Comparison of ENCODE assay signal across 12 cellular contexts in the genomic region with DNA sequence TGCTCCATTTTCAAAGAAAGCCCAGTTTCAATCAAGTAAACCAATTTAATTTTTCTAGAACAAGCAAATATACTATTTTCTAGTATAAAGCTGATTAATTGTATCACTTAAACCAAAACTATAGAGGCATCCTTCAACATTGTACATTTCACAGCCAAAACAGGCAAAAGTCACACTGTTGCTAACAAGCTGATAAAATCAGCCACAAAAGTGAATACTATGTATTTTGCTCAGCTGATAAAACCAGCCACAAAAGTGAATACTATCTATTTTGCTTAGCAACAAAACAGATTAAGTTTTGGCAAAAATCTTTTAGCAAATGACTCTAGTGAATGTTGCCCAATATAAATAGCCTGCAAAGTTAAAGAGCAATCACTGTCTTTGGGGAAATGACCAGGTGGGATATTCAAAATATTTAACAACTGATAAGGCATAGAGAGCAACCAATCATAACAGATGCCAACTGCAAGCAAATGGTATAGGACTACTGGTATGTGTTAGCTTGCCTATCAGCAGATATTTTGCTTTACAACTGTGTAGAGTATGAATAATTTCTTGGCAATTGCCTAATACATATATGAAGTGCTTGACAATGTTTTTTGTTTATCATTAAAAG. TPM values are rescaled to one million over a fixed set of nuclear protein-coding genes. Genes with fewer than 3 reads are reported as not detected.
DNase-seq lines count a peak whose midpoint lies in the region; ATAC-seq and TF ChIP-seq lines count a peak whose summit lies in the region.
"Had no signal": no experiment of that assay in that cellular context is flagged by ENCODE, and none has a peak within 500 bp of the region (broad histone marks: within the 10 kb centered on the region; RNA-seq: fewer than 3 reads in every experiment).

No MANE protein-coding gene starts in this region.

- no peak for TF ChIP-seq CTCF in tibial nerve (IDR thresholded peaks at IDR 0.05)

- CTCF ChIA-PET in activated CD4-positive, alpha-beta T cell treated with anti-CD3 and anti-CD28 coated beads for 36 hours (lab: Charles Lee) = no interaction called here
- CTCF ChIA-PET in naive thymus-derived CD4-positive, alpha-beta T cell (lab: Charles Lee) = interaction anchor here (0.5 kb wide), 1 partner anchor 469 kb away, joined by 5 read pairs; no protein-coding TSS in a partner anchor

- H3K4me3 Mint-ChIP-seq in activated CD4-positive, alpha-beta T cell treated with anti-CD3 and anti-CD28 coated beads, Interleukin-2, amount 10 ng/mL, durations not matched to agents 24 days and 14 days = peak overlapping the region; percentile 16
- H3K4me3 Mint-ChIP-seq in activated CD4-positive, alpha-beta T cell treated with anti-CD3 and anti-CD28 coated beads for 36 hours = no peak overlapping the region
- H3K4me3 Mint-ChIP-seq in naive thymus-derived CD4-positive, alpha-beta T cell = peak overlapping the region in 2 of 10 donors; percentile 59 to 63

- peak; percentile 66 for DNase-seq in activated CD4-positive, alpha-beta T cell treated with anti-CD3 and anti-CD28 coated beads, Interleukin-2, amount 10 ng/mL, durations not matched to agents 24 days and 14 days
- DNase-seq in activated CD4-positive, alpha-beta T cell treated with anti-CD3 and anti-CD28 coated beads for 36 hours = no peak
- no peak for DNase-seq in naive thymus-derived CD4-positive, alpha-beta T cell
- DNase-seq in tibial nerve (ENCODE audit: low spot score in 2 of 2) (no peak), DMS 273 treated with DMSO at 0.1 percent for 48 hours (lab: John Stamatoyannopoulos, UW) (no peak), MV-4-11 (lab: John Stamatoyannopoulos, UW) (no peak)
- DNase-seq: 8988T; NCI-H748 treated with DMSO at 0.1 percent for 48 hours; stimulated activated CD4-positive, alpha-beta T cell treated with anti-CD3 and anti-CD28 coated beads, Interleukin-4, amount 100 ng/mL, for 4 hours had no signal

- H3K4me1 ChIP-seq in naive thymus-derived CD4-positive, alpha-beta T cell (ENCODE audit: control insufficient read depth in 2 of 2, insufficient read depth in 2 of 2, low read length in 2 of 2) = peaks cover 0 to 13% of the 10 kb centered on the region in 2 donors
- no peaks in the 10 kb centered on the region for H3K4me1 ChIP-seq in tibial nerve
- H3K4me1 ChIP-seq: breast epithelium had no signal

- H3K27me3 Mint-ChIP-seq in activated CD4-positive, alpha-beta T cell treated with anti-CD3 and anti-CD28 coated beads, Interleukin-2, amount 10 ng/mL, durations not matched to agents 24 days and 14 days = no peaks in the 10 kb centered on the region
- no peaks in the 10 kb centered on the region for H3K27me3 Mint-ChIP-seq in activated CD4-positive, alpha-beta T cell treated with anti-CD3 and anti-CD28 coated beads for 36 hours
- no peaks in the 10 kb centered on the region for H3K27me3 Mint-ChIP-seq in naive thymus-derived CD4-positive, alpha-beta T cell

- H3K36me3 ChIP-seq in naive thymus-derived CD4-positive, alpha-beta T cell (ENCODE audit: control insufficient read depth in 2 of 3, insufficient read depth in 3 of 3, low read length in 3 of 3) = no peaks in the 10 kb centered on the region
- H3K36me3 ChIP-seq in tibial nerve = no peaks in the 10 kb centered on the region
- H3K36me3 ChIP-seq: breast epithelium had no signal

- H3K27ac ChIP-seq in naive thymus-derived CD4-positive, alpha-beta T cell (ENCODE audit: low read depth, low read length) = no peak overlapping the region
- no peak overlapping the region for H3K27ac ChIP-seq in tibial nerve
- H3K27ac ChIP-seq: breast epithelium had no signal

- H3K9me3 ChIP-seq in naive thymus-derived CD4-positive, alpha-beta T cell (ENCODE audit: control insufficient read depth in 2 of 3, low read length in 3 of 3) = no peaks in the 10 kb centered on the region
- no peaks in the 10 kb centered on the region for H3K9me3 ChIP-seq in tibial nerve
- H3K9me3 ChIP-seq: breast epithelium had no signal

- no peak for TF ChIP-seq POLR2A in tibial nerve (IDR thresholded peaks at IDR 0.05)

- POLR2A ChIA-PET in activated CD4-positive, alpha-beta T cell treated with anti-CD3 and anti-CD28 coated beads for 36 hours (lab: Charles Lee) = no interaction called here
- POLR2A ChIA-PET in naive thymus-derived CD4-positive, alpha-beta T cell (lab: Charles Lee) = interaction anchor here (1.6 kb wide), 1 partner anchor 43 kb away, joined by 3 read pairs; no protein-coding TSS in a partner anchor

- peaks cover 18% of the 10 kb centered on the region for H3K4me1 Mint-ChIP-seq in activated CD4-positive, alpha-beta T cell treated with anti-CD3 and anti-CD28 coated beads, Interleukin-2, amount 10 ng/mL, durations not matched to agents 24 days and 14 days
- H3K4me1 Mint-ChIP-seq in activated CD4-positive, alpha-beta T cell treated with anti-CD3 and anti-CD28 coated beads for 36 hours = peaks cover 7% of the 10 kb centered on the region
- H3K4me1 Mint-ChIP-seq in naive thymus-derived CD4-positive, alpha-beta T cell = peaks cover 0 to 37% (median 6%) of the 10 kb centered on the region in 7 donors

- no peak for ATAC-seq in activated CD4-positive, alpha-beta T cell treated with anti-CD3 and anti-CD28 coated beads for 36 hours
- ATAC-seq in GM21786 (IDR thresholded peaks at IDR 0.05; ENCODE audit: unreplicated experiment) (peak; percentile 48), HG03354 (IDR thresholded peaks at IDR 0.05; ENCODE audit: poor library complexity, severe bottlenecking, unreplicated experiment) (peak; percentile 63)
- ATAC-seq in naive thymus-derived CD4-positive, alpha-beta T cell = peak; percentile 69

- no peaks in the 10 kb centered on the region for H3K27me3 ChIP-seq in naive thymus-derived CD4-positive, alpha-beta T cell (ENCODE audit: control insufficient read depth in 2 of 2, insufficient read depth in 2 of 2, low read length in 2 of 2)
- H3K27me3 ChIP-seq in tibial nerve = no peaks in the 10 kb centered on the region
- H3K27me3 ChIP-seq: breast epithelium had no signal

- no peak overlapping the region for H3K4me3 ChIP-seq in naive thymus-derived CD4-positive, alpha-beta T cell (ENCODE audit: low read length)
- no peak overlapping the region for H3K4me3 ChIP-seq in tibial nerve
- H3K4me3 ChIP-seq: breast epithelium had no signal

- peaks cover under 1% of the 10 kb centered on the region for H3K9me3 Mint-ChIP-seq in activated CD4-positive, alpha-beta T cell treated with anti-CD3 and anti-CD28 coated beads, Interleukin-2, amount 10 ng/mL, durations not matched to agents 24 days and 14 days
- peaks cover under 1% of the 10 kb centered on the region for H3K9me3 Mint-ChIP-seq in activated CD4-positive, alpha-beta T cell treated with anti-CD3 and anti-CD28 coated beads for 36 hours (ENCODE audit: low read depth)
- H3K9me3 Mint-ChIP-seq in naive thymus-derived CD4-positive, alpha-beta T cell = peaks cover 0 to 5% (median under 1%) of the 10 kb centered on the region in 11 donors

- peak overlapping the region; percentile 55 for H3K27ac Mint-ChIP-seq in activated CD4-positive, alpha-beta T cell treated with anti-CD3 and anti-CD28 coated beads, Interleukin-2, amount 10 ng/mL, durations not matched to agents 24 days and 14 days
- H3K27ac Mint-ChIP-seq in activated CD4-positive, alpha-beta T cell treated with anti-CD3 and anti-CD28 coated beads for 36 hours = no peak overlapping the region
- H3K27ac Mint-ChIP-seq in naive thymus-derived CD4-positive, alpha-beta T cell = peak overlapping the region in 2 of 9 donors; percentile 12 to 87

- TF ChIP-seq EP300 in tibial nerve (IDR thresholded peaks at IDR 0.05) = no peak

- intact Hi-C loops in activated CD4-positive, alpha-beta T cell treated with anti-CD3 and anti-CD28 coated beads, Interleukin-2, amount 10 ng/mL, durations not matched to agents 24 days and 14 days (cut with micrococcal nuclease) = loop anchor here (2.0 kb wide), 2 partner anchors 17 to 45 kb away; no protein-coding TSS in a partner anchor
- intact Hi-C loops in activated CD4-positive, alpha-beta T cell treated with anti-CD3 and anti-CD28 coated beads for 36 hours (cut with DNase I, micrococcal nuclease) = no loop called here
- intact Hi-C loops in naive thymus-derived CD4-positive, alpha-beta T cell (cut with micrococcal nuclease) = loop anchor here in 1 of 2 donors (1.0 to 2.0 kb wide), 4 partner anchors 28 to 45 kb away; no protein-coding TSS in a partner anchor

- peaks cover 5% of the 10 kb centered on the region for H3K36me3 Mint-ChIP-seq in activated CD4-positive, alpha-beta T cell treated with anti-CD3 and anti-CD28 coated beads, Interleukin-2, amount 10 ng/mL, durations not matched to agents 24 days and 14 days (ENCODE audit: low read depth)
- H3K36me3 Mint-ChIP-seq in activated CD4-positive, alpha-beta T cell treated with anti-CD3 and anti-CD28 coated beads for 36 hours (ENCODE audit: low read depth) = no peaks in the 10 kb centered on the region
- peaks cover 0 to 23% (median 0%) of the 10 kb centered on the region in 5 donors for H3K36me3 Mint-ChIP-seq in naive thymus-derived CD4-positive, alpha-beta T cell

RNA-seq across cellular contexts. Expression of gene SP4, which starts 44.6 kb away (rescaled TPM):
- total RNA-seq in activated CD4-positive, alpha-beta T cell treated with anti-CD3 and anti-CD28 coated beads, Interleukin-2, amount 10 ng/mL, durations not matched to agents 24 days and 14 days = 20.4 and 20.8 TPM in 2 replicates
- 10 to 100 TPM; 17.5 to 22.8 TPM for total RNA-seq in activated CD4-positive, alpha-beta T cell treated with anti-CD3 and anti-CD28 coated beads for 36 hours
- 10 to 100 TPM; 41.9 to 48.5 (median 45.8) TPM for total RNA-seq in naive thymus-derived CD4-positive, alpha-beta T cell
- 10 to 100 TPM; 13.6 to 15.9 TPM for polyA plus RNA-seq in naive thymus-derived CD4-positive, alpha-beta T cell
- total RNA-seq in tibial nerve = 10 to 100 TPM in 3 of 4 donors, 1 to 10 TPM in 1; 6.9 to 17.0 (median 11.3) TPM
